In the genomic region with DNA sequence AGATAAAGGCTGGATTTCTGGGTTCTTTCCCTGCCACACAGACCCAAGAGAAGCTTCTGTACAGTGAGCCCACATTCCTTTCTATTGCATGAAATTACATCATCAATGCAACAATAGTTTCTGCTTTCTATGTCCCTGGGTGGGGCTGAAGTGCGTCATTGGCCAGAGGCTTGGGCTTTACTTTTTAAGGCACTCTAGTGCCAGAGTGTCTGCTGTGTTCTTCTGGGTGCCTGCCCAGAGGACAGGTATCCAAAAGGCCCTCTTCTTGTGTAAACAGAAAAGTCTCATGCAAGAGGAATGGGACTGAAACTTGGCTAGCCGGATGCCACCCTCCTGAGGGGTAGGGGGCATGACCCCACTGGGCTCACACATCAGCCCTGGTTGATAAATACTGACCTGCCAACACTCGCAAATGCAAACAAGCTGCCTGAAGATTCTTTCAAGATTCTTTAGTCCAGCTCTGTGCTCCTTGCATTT, we compare ENCODE assay signal across 1 cellular context.
TF ChIP-seq lines count a peak whose summit lies in the region.

No MANE protein-coding gene starts in this region.

TF ChIP-seq in HEK293, 187 proteins besides CTCF, POLR2A, EP300 and RAD21 (continued from another document):
- TF ChIP-seq, protein P1, sequence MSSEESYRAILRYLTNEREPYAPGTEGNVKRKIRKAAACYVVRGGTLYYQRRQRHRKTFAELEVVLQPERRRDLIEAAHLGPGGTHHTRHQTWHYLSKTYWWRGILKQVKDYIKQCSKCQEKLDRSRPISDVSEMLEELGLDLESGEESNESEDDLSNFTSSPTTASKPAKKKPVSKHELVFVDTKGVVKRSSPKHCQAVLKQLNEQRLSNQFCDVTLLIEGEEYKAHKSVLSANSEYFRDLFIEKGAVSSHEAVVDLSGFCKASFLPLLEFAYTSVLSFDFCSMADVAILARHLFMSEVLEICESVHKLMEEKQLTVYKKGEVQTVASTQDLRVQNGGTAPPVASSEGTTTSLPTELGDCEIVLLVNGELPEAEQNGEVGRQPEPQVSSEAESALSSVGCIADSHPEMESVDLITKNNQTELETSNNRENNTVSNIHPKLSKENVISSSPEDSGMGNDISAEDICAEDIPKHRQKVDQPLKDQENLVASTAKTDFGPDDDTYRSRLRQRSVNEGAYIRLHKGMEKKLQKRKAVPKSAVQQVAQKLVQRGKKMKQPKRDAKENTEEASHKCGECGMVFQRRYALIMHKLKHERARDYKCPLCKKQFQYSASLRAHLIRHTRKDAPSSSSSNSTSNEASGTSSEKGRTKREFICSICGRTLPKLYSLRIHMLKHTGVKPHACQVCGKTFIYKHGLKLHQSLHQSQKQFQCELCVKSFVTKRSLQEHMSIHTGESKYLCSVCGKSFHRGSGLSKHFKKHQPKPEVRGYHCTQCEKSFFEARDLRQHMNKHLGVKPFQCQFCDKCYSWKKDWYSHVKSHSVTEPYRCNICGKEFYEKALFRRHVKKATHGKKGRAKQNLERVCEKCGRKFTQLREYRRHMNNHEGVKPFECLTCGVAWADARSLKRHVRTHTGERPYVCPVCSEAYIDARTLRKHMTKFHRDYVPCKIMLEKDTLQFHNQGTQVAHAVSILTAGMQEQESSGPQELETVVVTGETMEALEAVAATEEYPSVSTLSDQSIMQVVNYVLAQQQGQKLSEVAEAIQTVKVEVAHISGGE (tag by site-specific recombination; conservative IDR thresholded peaks at IDR 0.05; ENCODE audit: low read depth), result no peak
- no peak for TF ChIP-seq ZNF837 (tag by site-specific recombination; IDR thresholded peaks at IDR 0.05)
- no peak for TF ChIP-seq HOXD13 (CRISPR knock-in tag; IDR thresholded peaks at IDR 0.05; ENCODE audit: borderline replicate concordance)
- peak; percentile 80 for TF ChIP-seq ZBTB21 (tag by site-specific recombination; IDR thresholded peaks at IDR 0.05)
- TF ChIP-seq GLI4 (tag by site-specific recombination; IDR thresholded peaks at IDR 0.05), result no peak
- TF ChIP-seq ATF2 (tag by site-specific recombination; IDR thresholded peaks at IDR 0.05; ENCODE audit: low read depth), result peak; percentile 84
- TF ChIP-seq ZNF626 (tag by site-specific recombination; IDR thresholded peaks at IDR 0.05), result no peak
- TF ChIP-seq SP3 (tag by site-specific recombination; IDR thresholded peaks at IDR 0.05), result no peak
- no peak for TF ChIP-seq ZNF221 (tag by site-specific recombination; IDR thresholded peaks at IDR 0.05; ENCODE audit: borderline replicate concordance)
- no peak for TF ChIP-seq OVOL3 (tag by site-specific recombination; IDR thresholded peaks at IDR 0.05)
- TF ChIP-seq ZNF555 (tag by site-specific recombination; conservative IDR thresholded peaks at IDR 0.05), result no peak
- no peak for TF ChIP-seq ZSCAN5A (tag by site-specific recombination; IDR thresholded peaks at IDR 0.05)
- TF ChIP-seq, protein P2, sequence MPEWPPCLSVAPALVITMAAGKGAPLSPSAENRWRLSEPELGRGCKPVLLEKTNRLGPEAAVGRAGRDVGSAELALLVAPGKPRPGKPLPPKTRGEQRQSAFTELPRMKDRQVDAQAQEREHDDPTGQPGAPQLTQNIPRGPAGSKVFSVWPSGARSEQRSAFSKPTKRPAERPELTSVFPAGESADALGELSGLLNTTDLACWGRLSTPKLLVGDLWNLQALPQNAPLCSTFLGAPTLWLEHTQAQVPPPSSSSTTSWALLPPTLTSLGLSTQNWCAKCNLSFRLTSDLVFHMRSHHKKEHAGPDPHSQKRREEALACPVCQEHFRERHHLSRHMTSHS (tag by site-specific recombination; IDR thresholded peaks at IDR 0.05), result no peak
- TF ChIP-seq, protein P3, sequence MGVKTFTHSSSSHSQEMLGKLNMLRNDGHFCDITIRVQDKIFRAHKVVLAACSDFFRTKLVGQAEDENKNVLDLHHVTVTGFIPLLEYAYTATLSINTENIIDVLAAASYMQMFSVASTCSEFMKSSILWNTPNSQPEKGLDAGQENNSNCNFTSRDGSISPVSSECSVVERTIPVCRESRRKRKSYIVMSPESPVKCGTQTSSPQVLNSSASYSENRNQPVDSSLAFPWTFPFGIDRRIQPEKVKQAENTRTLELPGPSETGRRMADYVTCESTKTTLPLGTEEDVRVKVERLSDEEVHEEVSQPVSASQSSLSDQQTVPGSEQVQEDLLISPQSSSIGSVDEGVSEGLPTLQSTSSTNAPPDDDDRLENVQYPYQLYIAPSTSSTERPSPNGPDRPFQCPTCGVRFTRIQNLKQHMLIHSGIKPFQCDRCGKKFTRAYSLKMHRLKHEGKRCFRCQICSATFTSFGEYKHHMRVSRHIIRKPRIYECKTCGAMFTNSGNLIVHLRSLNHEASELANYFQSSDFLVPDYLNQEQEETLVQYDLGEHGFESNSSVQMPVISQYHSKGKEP (tag by site-specific recombination; IDR thresholded peaks at IDR 0.05), result peak; percentile 80
- no peak for TF ChIP-seq ZNF37A (tag by site-specific recombination; IDR thresholded peaks at IDR 0.05)
- no peak for TF ChIP-seq ZNF776 (tag by site-specific recombination; IDR thresholded peaks at IDR 0.05; ENCODE audit: borderline replicate concordance)
- no peak for TF ChIP-seq ZSCAN4 (tag by site-specific recombination; IDR thresholded peaks at IDR 0.05)
- TF ChIP-seq ZNF521 (tag by site-specific recombination; IDR thresholded peaks at IDR 0.05), result no peak
- no peak; the same call in 1 of the 2 replicates for TF ChIP-seq ZNF501 (tag by site-specific recombination; IDR thresholded peaks at IDR 0.05)
- peak; percentile 76 for TF ChIP-seq ZBTB17 (tag by site-specific recombination; IDR thresholded peaks at IDR 0.05)
- no peak for TF ChIP-seq ZXDB (tag by site-specific recombination; IDR thresholded peaks at IDR 0.05)
- TF ChIP-seq OSR2 (tag by site-specific recombination; IDR thresholded peaks at IDR 0.05), result no peak
- TF ChIP-seq, protein P4, sequence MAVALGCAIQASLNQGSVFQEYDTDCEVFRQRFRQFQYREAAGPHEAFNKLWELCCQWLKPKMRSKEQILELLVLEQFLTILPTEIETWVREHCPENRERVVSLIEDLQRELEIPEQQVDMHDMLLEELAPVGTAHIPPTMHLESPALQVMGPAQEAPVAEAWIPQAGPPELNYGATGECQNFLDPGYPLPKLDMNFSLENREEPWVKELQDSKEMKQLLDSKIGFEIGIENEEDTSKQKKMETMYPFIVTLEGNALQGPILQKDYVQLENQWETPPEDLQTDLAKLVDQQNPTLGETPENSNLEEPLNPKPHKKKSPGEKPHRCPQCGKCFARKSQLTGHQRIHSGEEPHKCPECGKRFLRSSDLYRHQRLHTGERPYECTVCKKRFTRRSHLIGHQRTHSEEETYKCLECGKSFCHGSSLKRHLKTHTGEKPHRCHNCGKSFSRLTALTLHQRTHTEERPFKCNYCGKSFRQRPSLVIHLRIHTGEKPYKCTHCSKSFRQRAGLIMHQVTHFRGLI (tag by site-specific recombination; IDR thresholded peaks at IDR 0.05), result peak; percentile 74; the same call in 1 of the 2 replicates
- TF ChIP-seq ZNF112 (tag by site-specific recombination; IDR thresholded peaks at IDR 0.05), result no peak
- no peak for TF ChIP-seq ZBTB7A (tag by site-specific recombination; IDR thresholded peaks at IDR 0.05; ENCODE audit: low read depth)
- no peak for TF ChIP-seq ZNF292 (tag by site-specific recombination; IDR thresholded peaks at IDR 0.05; ENCODE audit: borderline replicate concordance, low read depth)
